In genomic region chr6:33822575-33823395, GRCh38 we compare ENCODE assay signal across 11 cellular contexts. TPM values are rescaled to one million over a fixed set of nuclear protein-coding genes. Genes with fewer than 3 reads are reported as not detected.
DNase-seq lines count a peak whose midpoint lies in the region; TF ChIP-seq lines count a peak whose summit lies in the region.
"Had no signal": no experiment of that assay in that cellular context is flagged by ENCODE, and none has a peak within 500 bp of the region (broad histone marks: within the 10 kb centered on the region; RNA-seq: fewer than 3 reads in every experiment).

No MANE protein-coding gene starts in this region.

- WGBS in tibial nerve, 2 donors: 51 to 57% methylated on average over 10 of the region's 10 CpGs

- H3K4me1 Mint-ChIP-seq in progenitor cell of endocrine pancreas (ENCODE audit: low read depth): peaks cover 2% of the 10 kb centered on the region

- no peak for TF ChIP-seq EP300 in tibial nerve (IDR thresholded peaks at IDR 0.05)

- H3K27me3 ChIP-seq in tibial nerve: peaks cover 0 to 22% of the 10 kb centered on the region in 2 donors
- H3K27me3 ChIP-seq: pancreas had no signal

- no peaks in the 10 kb centered on the region for H3K36me3 ChIP-seq in tibial nerve
- H3K36me3 ChIP-seq: pancreas had no signal

- H3K27ac Mint-ChIP-seq in progenitor cell of endocrine pancreas: no peak overlapping the region
- H3K27ac Mint-ChIP-seq: activated naive CD8-positive, alpha-beta T cell treated with anti-CD3 and anti-CD28 coated beads, Interleukin-2, amount 10 ng/mL, durations not matched to agents 7 days and 5 days had no signal

- no peaks in the 10 kb centered on the region for H3K9me3 Mint-ChIP-seq in progenitor cell of endocrine pancreas (ENCODE audit: low read depth)
- H3K9me3 Mint-ChIP-seq: activated naive CD8-positive, alpha-beta T cell treated with anti-CD3 and anti-CD28 coated beads, Interleukin-2, amount 10 ng/mL, durations not matched to agents 7 days and 5 days had no signal

- no peaks in the 10 kb centered on the region for H3K4me1 ChIP-seq in tibial nerve
- H3K4me1 ChIP-seq: pancreas had no signal

- TF ChIP-seq POLR2A in tibial nerve (IDR thresholded peaks at IDR 0.05): no peak

- H3K27me3 Mint-ChIP-seq in progenitor cell of endocrine pancreas: peaks cover 23% of the 10 kb centered on the region

- H3K4me3 ChIP-seq in astrocyte of the spinal cord (ENCODE audit: low read depth, low read length): no peak overlapping the region
- H3K4me3 ChIP-seq in tibial nerve: no peak overlapping the region
- H3K4me3 ChIP-seq: pancreas had no signal

- H3K9me3 ChIP-seq in tibial nerve: no peaks in the 10 kb centered on the region
- H3K9me3 ChIP-seq: pancreas had no signal

- no peaks in the 10 kb centered on the region for H3K36me3 Mint-ChIP-seq in progenitor cell of endocrine pancreas (ENCODE audit: insufficient read depth)
- H3K36me3 Mint-ChIP-seq: activated naive CD8-positive, alpha-beta T cell treated with anti-CD3 and anti-CD28 coated beads, Interleukin-2, amount 10 ng/mL, durations not matched to agents 7 days and 5 days had no signal

- in situ Hi-C loops in astrocyte of the spinal cord (cut with HindIII; ENCODE audit: low sequenced_read_pairs): no loop called here

- no peak overlapping the region for H3K27ac ChIP-seq in tibial nerve
- H3K27ac ChIP-seq: C4-2B, pancreas had no signal

- no peak overlapping the region for H3K4me3 Mint-ChIP-seq in progenitor cell of endocrine pancreas (ENCODE audit: low read depth)
- H3K4me3 Mint-ChIP-seq: activated naive CD8-positive, alpha-beta T cell treated with anti-CD3 and anti-CD28 coated beads, Interleukin-2, amount 10 ng/mL, durations not matched to agents 7 days and 5 days had no signal

- peak; percentile 35 for TF ChIP-seq CTCF in astrocyte of the spinal cord (IDR thresholded peaks at IDR 0.05; ENCODE audit: low read depth, low read length)
- TF ChIP-seq CTCF in progenitor cell of endocrine pancreas (IDR thresholded peaks at IDR 0.05; ENCODE audit: unreplicated experiment): peak; percentile 47
- TF ChIP-seq CTCF in tibial nerve (IDR thresholded peaks at IDR 0.05): no peak

- DNase-seq in NCI-H748 (lab: John Stamatoyannopoulos, UW; ENCODE audit: unreplicated experiment) (peak; percentile 62), NCI-H748 treated with DMSO at 0.1 percent for 48 hours (lab: John Stamatoyannopoulos, UW) (no peak), NCI-H146 (lab: John Stamatoyannopoulos, UW) (peak; percentile 81), astrocyte of the spinal cord (ENCODE audit: low read depth, low spot score) (no peak), progenitor cell of endocrine pancreas (ENCODE audit: low spot score, unreplicated experiment) (no peak), T1000 (lab: John Stamatoyannopoulos, UW) (no peak), NCI-H2081 treated with DMSO at 0.1 percent for 48 hours (lab: John Stamatoyannopoulos, UW) (no peak), tibial nerve (ENCODE audit: low spot score in 2 of 2) (no peak)
- DNase-seq: activated naive CD8-positive, alpha-beta T cell treated with anti-CD3 and anti-CD28 coated beads, Interleukin-2, amount 10 ng/mL, durations not matched to agents 7 days and 5 days; pancreas had no signal

RNA-seq across cellular contexts. Expression of gene MLN, which starts 19.0 kb away (rescaled TPM):
- total RNA-seq in progenitor cell of endocrine pancreas (not detected in 2 replicates), tibial nerve (not detected)
- total RNA-seq: activated naive CD8-positive, alpha-beta T cell treated with anti-CD3 and anti-CD28 coated beads, Interleukin-2, amount 10 ng/mL, durations not matched to agents 7 days and 5 days; pancreas had no signal

RNA-seq across cellular contexts. Expression of gene LEMD2, which starts 33.9 kb away (rescaled TPM):
- total RNA-seq in progenitor cell of endocrine pancreas (69.9 and 73.6 TPM in 2 replicates), tibial nerve (10 to 100 TPM; 55.7 to 97.8 (median 70.1) TPM)

Comparison
In these comparisons a context has a peak if more than half of its experiments do, and no peak if none do; other contexts are left out.
1. DNase-seq: peak in NCI-H748 (single experiment) and NCI-H146 (single experiment); none in NCI-H748 treated with DMSO at 0.1 percent for 48 hours (single experiment), astrocyte of the spinal cord (single experiment), progenitor cell of endocrine pancreas (single experiment), T1000 (single experiment), NCI-H2081 treated with DMSO at 0.1 percent for 48 hours (single experiment) and tibial nerve (0 of 2).
2. CTCF ChIP-seq: peak in astrocyte of the spinal cord (single experiment) and progenitor cell of endocrine pancreas (single experiment); none in tibial nerve (0 of 5).